1 cellular context compared by ENCODE assay signal in the genomic region with DNA sequence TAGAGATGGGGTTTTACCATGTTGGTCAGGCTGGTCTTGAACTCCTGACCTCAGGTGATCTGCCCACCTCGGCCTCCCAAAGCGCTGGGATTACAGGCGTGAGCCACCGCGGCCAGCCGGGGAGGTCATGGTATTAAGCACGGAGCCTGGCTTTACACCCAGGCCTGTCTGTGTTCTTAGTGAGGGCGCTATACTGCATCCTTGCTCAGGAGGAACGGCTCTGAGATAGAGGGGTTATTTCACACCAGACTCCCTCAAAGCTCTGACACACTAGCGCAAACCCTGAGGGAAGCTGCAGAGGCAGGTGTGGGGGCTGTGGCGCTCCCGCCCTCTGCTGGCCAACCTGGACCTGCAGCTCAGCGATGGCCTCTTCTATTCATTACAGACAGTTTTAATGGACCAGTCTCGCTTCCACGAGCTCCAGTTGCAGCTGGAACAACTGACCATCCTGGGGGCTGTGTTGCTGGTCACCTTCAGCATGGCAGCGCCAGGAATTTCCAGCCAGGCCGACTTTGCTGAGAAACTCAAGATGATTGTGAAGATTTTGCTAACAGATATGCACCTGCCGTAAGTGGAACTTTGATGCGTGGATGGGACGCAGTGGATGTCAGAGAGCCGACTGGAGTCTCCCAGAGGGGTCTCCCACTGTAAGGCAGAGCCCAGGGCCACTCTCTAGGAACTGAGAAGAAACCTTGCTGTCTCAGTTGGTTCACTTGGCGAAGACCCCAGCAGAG.
TF ChIP-seq lines count a peak whose summit lies in the region.

No MANE protein-coding gene starts in this region.

TF ChIP-seq in GM23338, 12 proteins besides CTCF, POLR2A, EP300 and RAD21 (continued from another document):
- TF ChIP-seq, protein P1, sequence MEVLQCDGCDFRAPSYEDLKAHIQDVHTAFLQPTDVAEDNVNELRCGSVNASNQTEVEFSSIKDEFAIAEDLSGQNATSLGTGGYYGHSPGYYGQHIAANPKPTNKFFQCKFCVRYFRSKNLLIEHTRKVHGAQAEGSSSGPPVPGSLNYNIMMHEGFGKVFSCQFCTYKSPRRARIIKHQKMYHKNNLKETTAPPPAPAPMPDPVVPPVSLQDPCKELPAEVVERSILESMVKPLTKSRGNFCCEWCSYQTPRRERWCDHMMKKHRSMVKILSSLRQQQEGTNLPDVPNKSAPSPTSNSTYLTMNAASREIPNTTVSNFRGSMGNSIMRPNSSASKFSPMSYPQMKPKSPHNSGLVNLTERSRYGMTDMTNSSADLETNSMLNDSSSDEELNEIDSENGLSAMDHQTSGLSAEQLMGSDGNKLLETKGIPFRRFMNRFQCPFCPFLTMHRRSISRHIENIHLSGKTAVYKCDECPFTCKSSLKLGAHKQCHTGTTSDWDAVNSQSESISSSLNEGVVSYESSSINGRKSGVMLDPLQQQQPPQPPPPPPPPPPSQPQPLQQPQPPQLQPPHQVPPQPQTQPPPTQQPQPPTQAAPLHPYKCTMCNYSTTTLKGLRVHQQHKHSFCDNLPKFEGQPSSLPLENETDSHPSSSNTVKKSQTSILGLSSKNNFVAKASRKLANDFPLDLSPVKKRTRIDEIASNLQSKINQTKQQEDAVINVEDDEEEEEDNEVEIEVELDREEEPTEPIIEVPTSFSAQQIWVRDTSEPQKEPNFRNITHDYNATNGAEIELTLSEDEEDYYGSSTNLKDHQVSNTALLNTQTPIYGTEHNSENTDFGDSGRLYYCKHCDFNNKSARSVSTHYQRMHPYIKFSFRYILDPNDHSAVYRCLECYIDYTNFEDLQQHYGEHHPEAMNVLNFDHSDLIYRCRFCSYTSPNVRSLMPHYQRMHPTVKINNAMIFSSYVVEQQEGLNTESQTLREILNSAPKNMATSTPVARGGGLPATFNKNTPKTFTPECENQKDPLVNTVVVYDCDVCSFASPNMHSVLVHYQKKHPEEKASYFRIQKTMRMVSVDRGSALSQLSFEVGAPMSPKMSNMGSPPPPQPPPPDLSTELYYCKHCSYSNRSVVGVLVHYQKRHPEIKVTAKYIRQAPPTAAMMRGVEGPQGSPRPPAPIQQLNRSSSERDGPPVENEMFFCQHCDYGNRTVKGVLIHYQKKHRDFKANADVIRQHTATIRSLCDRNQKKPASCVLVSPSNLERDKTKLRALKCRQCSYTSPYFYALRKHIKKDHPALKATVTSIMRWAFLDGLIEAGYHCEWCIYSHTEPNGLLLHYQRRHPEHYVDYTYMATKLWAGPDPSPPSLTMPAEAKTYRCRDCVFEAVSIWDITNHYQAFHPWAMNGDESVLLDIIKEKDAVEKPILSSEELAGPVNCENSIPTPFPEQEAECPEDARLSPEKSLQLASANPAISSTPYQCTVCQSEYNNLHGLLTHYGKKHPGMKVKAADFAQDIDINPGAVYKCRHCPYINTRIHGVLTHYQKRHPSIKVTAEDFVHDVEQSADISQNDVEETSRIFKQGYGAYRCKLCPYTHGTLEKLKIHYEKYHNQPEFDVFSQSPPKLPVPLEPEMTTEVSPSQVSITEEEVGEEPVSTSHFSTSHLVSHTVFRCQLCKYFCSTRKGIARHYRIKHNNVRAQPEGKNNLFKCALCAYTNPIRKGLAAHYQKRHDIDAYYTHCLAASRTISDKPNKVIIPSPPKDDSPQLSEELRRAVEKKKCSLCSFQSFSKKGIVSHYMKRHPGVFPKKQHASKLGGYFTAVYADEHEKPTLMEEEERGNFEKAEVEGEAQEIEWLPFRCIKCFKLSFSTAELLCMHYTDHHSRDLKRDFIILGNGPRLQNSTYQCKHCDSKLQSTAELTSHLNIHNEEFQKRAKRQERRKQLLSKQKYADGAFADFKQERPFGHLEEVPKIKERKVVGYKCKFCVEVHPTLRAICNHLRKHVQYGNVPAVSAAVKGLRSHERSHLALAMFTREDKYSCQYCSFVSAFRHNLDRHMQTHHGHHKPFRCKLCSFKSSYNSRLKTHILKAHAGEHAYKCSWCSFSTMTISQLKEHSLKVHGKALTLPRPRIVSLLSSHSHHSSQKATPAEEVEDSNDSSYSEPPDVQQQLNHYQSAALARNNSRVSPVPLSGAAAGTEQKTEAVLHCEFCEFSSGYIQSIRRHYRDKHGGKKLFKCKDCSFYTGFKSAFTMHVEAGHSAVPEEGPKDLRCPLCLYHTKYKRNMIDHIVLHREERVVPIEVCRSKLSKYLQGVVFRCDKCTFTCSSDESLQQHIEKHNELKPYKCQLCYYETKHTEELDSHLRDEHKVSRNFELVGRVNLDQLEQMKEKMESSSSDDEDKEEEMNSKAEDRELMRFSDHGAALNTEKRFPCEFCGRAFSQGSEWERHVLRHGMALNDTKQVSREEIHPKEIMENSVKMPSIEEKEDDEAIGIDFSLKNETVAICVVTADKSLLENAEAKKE (CRISPR knock-in tag; IDR thresholded peaks at IDR 0.05) = no peak
- no peak for TF ChIP-seq JUNB (IDR thresholded peaks at IDR 0.05; ENCODE audit: unreplicated experiment)
- no peak for TF ChIP-seq EZH2 (IDR thresholded peaks at IDR 0.05; ENCODE audit: low read depth, unreplicated experiment)
- no peak for TF ChIP-seq NANOG (IDR thresholded peaks at IDR 0.05; ENCODE audit: borderline replicate concordance)
- TF ChIP-seq STAT1 (IDR thresholded peaks at IDR 0.05; ENCODE audit: unreplicated experiment) = no peak
- TF ChIP-seq ZNF114 (CRISPR knock-in tag; IDR thresholded peaks at IDR 0.05) = no peak
- TF ChIP-seq, protein P2, sequence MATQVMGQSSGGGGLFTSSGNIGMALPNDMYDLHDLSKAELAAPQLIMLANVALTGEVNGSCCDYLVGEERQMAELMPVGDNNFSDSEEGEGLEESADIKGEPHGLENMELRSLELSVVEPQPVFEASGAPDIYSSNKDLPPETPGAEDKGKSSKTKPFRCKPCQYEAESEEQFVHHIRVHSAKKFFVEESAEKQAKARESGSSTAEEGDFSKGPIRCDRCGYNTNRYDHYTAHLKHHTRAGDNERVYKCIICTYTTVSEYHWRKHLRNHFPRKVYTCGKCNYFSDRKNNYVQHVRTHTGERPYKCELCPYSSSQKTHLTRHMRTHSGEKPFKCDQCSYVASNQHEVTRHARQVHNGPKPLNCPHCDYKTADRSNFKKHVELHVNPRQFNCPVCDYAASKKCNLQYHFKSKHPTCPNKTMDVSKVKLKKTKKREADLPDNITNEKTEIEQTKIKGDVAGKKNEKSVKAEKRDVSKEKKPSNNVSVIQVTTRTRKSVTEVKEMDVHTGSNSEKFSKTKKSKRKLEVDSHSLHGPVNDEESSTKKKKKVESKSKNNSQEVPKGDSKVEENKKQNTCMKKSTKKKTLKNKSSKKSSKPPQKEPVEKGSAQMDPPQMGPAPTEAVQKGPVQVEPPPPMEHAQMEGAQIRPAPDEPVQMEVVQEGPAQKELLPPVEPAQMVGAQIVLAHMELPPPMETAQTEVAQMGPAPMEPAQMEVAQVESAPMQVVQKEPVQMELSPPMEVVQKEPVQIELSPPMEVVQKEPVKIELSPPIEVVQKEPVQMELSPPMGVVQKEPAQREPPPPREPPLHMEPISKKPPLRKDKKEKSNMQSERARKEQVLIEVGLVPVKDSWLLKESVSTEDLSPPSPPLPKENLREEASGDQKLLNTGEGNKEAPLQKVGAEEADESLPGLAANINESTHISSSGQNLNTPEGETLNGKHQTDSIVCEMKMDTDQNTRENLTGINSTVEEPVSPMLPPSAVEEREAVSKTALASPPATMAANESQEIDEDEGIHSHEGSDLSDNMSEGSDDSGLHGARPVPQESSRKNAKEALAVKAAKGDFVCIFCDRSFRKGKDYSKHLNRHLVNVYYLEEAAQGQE (IDR thresholded peaks at IDR 0.05; ENCODE audit: unreplicated experiment) = no peak
- no peak for TF ChIP-seq ZNF331 (CRISPR knock-in tag; IDR thresholded peaks at IDR 0.05; ENCODE audit: low read depth)
- no peak for TF ChIP-seq POLR2AphosphoS5 (IDR thresholded peaks at IDR 0.05; ENCODE audit: low read depth)
